33 cellular contexts compared by ENCODE assay signal in the genomic region with DNA sequence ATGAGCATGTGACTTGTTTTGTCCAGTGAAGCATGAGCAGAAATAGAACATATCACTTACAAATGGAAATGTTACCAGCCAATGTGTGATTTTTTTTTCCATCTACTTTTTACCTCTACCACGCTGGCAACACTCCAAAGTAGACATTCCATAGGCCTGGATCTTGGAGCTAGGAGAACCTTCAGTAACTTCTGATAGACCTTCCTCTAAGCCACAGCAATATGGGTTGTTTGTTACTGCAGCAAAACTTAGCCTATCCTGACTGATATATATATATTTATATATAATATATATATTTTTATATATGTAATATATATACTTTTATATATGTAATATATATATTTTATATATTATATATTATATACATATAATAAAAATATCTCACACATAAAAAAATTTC.
"Had no signal": no experiment of that assay in that cellular context is flagged by ENCODE, and none has a peak within 500 bp of the region (broad histone marks: within the 10 kb centered on the region; RNA-seq: fewer than 3 reads in every experiment).

No MANE protein-coding gene starts in this region.

- H3K27me3 ChIP-seq: adrenal gland, body of pancreas, brain microvascular endothelial cell had no signal

- H3K27ac ChIP-seq: adrenal gland, body of pancreas, brain microvascular endothelial cell, breast epithelium, VCaP had no signal

- H3K9me3 ChIP-seq: adrenal gland, body of pancreas had no signal

- H3K4me1 ChIP-seq: adrenal gland, body of pancreas, breast epithelium had no signal

- ATAC-seq: activated CD8-positive, alpha-beta T cell treated with anti-CD3 and anti-CD28 coated beads for 36 hours; activated naive CD4-positive, alpha-beta T cell treated with anti-CD3 and anti-CD28 coated beads, Interleukin-2, amount 50 U/mL, for 72 hours; activated T-cell treated with anti-CD3 and anti-CD28 coated beads, Interleukin-2, amount 50 U/mL, for 4 hours; activated T-cell treated with anti-CD3 and anti-CD28 coated beads, Interleukin-2, amount 50 U/mL, for 72 hours; activated T-helper 17 cell treated with anti-CD3 and anti-CD28 coated beads, Interleukin-2, amount 50 U/mL, for 72 hours; body of pancreas had no signal

- H3K36me3 ChIP-seq: adrenal gland, brain microvascular endothelial cell, breast epithelium had no signal

- DNase-seq: activated B cell treated with CpG ODN at 0.5 μM for 24 hours; activated CD4-positive, alpha-beta memory T cell treated with anti-CD3 and anti-CD28 coated beads for 36 hours; activated CD4-positive, alpha-beta T cell treated with anti-CD3 and anti-CD28 coated beads for 4 hours; activated CD4-positive, alpha-beta T cell treated with anti-CD3 and anti-CD28 coated beads, Interleukin-2, amount 10 ng/mL, durations not matched to agents 24 days and 14 days; activated CD4-positive, alpha-beta T cell treated with anti-CD3 and anti-CD28 coated beads, Interleukin-2, amount 50 U/mL, for 1 hour; activated CD4-positive, alpha-beta T cell treated with anti-CD3 and anti-CD28 coated beads, Interleukin-2, amount 50 U/mL, for 4 hours; activated CD4-positive, CD25-positive, alpha-beta regulatory T cell treated with anti-CD3 and anti-CD28 coated beads, Interleukin-2, amount 50 U/mL, for 72 hours; activated CD8-positive, alpha-beta memory T cell treated with anti-CD3 and anti-CD28 coated beads, Interleukin-2, amount 50 U/mL, for 4 hours; activated CD8-positive, alpha-beta T cell treated with anti-CD3 and anti-CD28 coated beads for 36 hours; activated effector memory CD4-positive, alpha-beta T cell treated with anti-CD3 and anti-CD28 coated beads, Interleukin-2, amount 50 U/mL, for 16 hours; activated gamma-delta T cell treated with Interleukin-2 at 50 U/mL for 16 hours; activated naive CD4-positive, alpha-beta T cell; activated naive CD4-positive, alpha-beta T cell treated with anti-CD3 and anti-CD28 coated beads for 36 hours; activated naive CD4-positive, alpha-beta T cell treated with anti-CD3 and anti-CD28 coated beads, Interleukin-2, amount 50 U/mL, for 16 hours; activated naive CD8-positive, alpha-beta T cell treated with anti-CD3 and anti-CD28 coated beads for 36 hours; activated T-cell treated with anti-CD3 and anti-CD28 coated beads for 4 hours; activated T-cell treated with anti-CD3 and anti-CD28 coated beads, Interleukin-2, amount 50 U/mL, for 1 hour; activated T-cell treated with anti-CD3 and anti-CD28 coated beads, Interleukin-2, amount 50 U/mL, for 4 hours; activated T-cell treated with anti-CD3 and anti-CD28 coated beads, Interleukin-2, amount 50 U/mL, for 72 hours; adrenal gland; amniotic stem cell; aorta; body of pancreas; brain microvascular endothelial cell; central memory CD4-positive, alpha-beta T cell; T-helper 2 cell; T-helper 9 cell had no signal

- H3K4me3 ChIP-seq: adrenal gland, body of pancreas, breast epithelium had no signal

- FAIRE-seq: astrocyte, TTC549 had no signal
